8 cellular contexts compared by ENCODE assay signal in genomic region chr1:31764307-31765040, GRCh38. TPM values are rescaled to one million over a fixed set of nuclear protein-coding genes. Genes with fewer than 3 reads are reported as not detected.
DNase-seq lines count a peak whose midpoint lies in the region; ATAC-seq and TF ChIP-seq lines count a peak whose summit lies in the region.

A gene with protein sequence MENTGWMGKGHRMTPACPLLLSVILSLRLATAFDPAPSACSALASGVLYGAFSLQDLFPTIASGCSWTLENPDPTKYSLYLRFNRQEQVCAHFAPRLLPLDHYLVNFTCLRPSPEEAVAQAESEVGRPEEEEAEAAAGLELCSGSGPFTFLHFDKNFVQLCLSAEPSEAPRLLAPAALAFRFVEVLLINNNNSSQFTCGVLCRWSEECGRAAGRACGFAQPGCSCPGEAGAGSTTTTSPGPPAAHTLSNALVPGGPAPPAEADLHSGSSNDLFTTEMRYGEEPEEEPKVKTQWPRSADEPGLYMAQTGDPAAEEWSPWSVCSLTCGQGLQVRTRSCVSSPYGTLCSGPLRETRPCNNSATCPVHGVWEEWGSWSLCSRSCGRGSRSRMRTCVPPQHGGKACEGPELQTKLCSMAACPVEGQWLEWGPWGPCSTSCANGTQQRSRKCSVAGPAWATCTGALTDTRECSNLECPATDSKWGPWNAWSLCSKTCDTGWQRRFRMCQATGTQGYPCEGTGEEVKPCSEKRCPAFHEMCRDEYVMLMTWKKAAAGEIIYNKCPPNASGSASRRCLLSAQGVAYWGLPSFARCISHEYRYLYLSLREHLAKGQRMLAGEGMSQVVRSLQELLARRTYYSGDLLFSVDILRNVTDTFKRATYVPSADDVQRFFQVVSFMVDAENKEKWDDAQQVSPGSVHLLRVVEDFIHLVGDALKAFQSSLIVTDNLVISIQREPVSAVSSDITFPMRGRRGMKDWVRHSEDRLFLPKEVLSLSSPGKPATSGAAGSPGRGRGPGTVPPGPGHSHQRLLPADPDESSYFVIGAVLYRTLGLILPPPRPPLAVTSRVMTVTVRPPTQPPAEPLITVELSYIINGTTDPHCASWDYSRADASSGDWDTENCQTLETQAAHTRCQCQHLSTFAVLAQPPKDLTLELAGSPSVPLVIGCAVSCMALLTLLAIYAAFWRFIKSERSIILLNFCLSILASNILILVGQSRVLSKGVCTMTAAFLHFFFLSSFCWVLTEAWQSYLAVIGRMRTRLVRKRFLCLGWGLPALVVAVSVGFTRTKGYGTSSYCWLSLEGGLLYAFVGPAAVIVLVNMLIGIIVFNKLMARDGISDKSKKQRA (N-terminal part only) (minus strand): TSS chr1:31764340. CDS start chr1:31757221, 7,119 bp downstream.

- no peaks in the 10 kb centered on the region for H3K27me3 ChIP-seq in dorsolateral prefrontal cortex
- H3K27me3 ChIP-seq in muscle layer of duodenum (ENCODE audit: low read depth, low read length): peaks cover 35% of the 10 kb centered on the region

- ATAC-seq in GM21576 (IDR thresholded peaks at IDR 0.05; ENCODE audit: unreplicated experiment) (no peak), HG03039 (IDR thresholded peaks at IDR 0.05; ENCODE audit: unreplicated experiment) (no peak)

- H3K36me3 ChIP-seq in SK-N-MC (ENCODE audit: insufficient read depth, low read length): no peaks in the 10 kb centered on the region
- H3K36me3 ChIP-seq in muscle layer of duodenum (ENCODE audit: control insufficient read depth in 1 of 2, insufficient read depth in 2 of 2, low read length in 2 of 2): no peaks in the 10 kb centered on the region

- peaks cover 8 to 44% of the 10 kb centered on the region in 2 donors for H3K4me1 ChIP-seq in muscle layer of duodenum (ENCODE audit: control insufficient read depth in 1 of 2, insufficient read depth in 2 of 2, low read length in 2 of 2)

- DNase-seq in A172 (ENCODE audit: low spot score): no peak
- no peak for DNase-seq in GM12865 (ENCODE audit: low read depth)
- DNase-seq in SK-N-MC (ENCODE audit: low read depth, low spot score): no peak
- peak in 3 of 10 donors; percentile 36 to 68 (median 48) for DNase-seq in dorsolateral prefrontal cortex
- no peak for DNase-seq in NCI-H1694 treated with DMSO at 0.1 percent for 48 hours (lab: John Stamatoyannopoulos, UW)

- H3K4me3 ChIP-seq in GM12865 (ENCODE audit: low read depth, low read length) (peak within 1 kb of the TSS; percentile 21; the same call in 1 of the 2 replicates), SK-N-MC (peak within 1 kb of the TSS; percentile 81), dorsolateral prefrontal cortex (peak within 1 kb of the TSS; percentile 52 to 95 (median 73)), muscle layer of duodenum (ENCODE audit: low read depth in 1 of 2, low read length in 2 of 2) (peak within 1 kb of the TSS; percentile 44 to 70)

- no peaks in the 10 kb centered on the region for H3K9me3 ChIP-seq in SK-N-MC (ENCODE audit: low read depth, low read length)
- no peaks in the 10 kb centered on the region for H3K9me3 ChIP-seq in muscle layer of duodenum (ENCODE audit: control insufficient read depth in 1 of 2, low read length in 2 of 2)

- H3K9ac ChIP-seq in SK-N-MC (ENCODE audit: insufficient read length): peak within 1 kb of the TSS; percentile 67

- intact Hi-C loops in dorsolateral prefrontal cortex (cut with DNase I): loop anchor here (1.0 to 10.0 kb wide), 8 partner anchors 24 to 298 kb away; partner anchors contain the start of genes KHDRBS1 (in 1 of the 2) and PTP4A2 (in 1 of the 2)

- H3K27ac ChIP-seq in SK-N-MC (no peak within 1 kb of the TSS), dorsolateral prefrontal cortex (peak within 1 kb of the TSS in 57 of 59 donors; percentile 5 to 89 (median 78)), muscle layer of duodenum (ENCODE audit: low read length) (no peak within 1 kb of the TSS)

- TF ChIP-seq CTCF in GM12865 (IDR thresholded peaks at IDR 0.05; ENCODE audit: insufficient read depth, low read depth, low read length, missing control alignments) (no peak), dorsolateral prefrontal cortex (IDR thresholded peaks at IDR 0.05 in 54 of 56, conservative IDR thresholded peaks at IDR 0.05 in 2 of 56; ENCODE audit: low read depth in 1 of 56, partially characterized antibody in 56 of 56) (peak in 16 of 56 donors; percentile 10 to 45 (median 21))

RNA-seq across cellular contexts. Expression of the gene that starts here (rescaled TPM):
- 11.3 and 20.9 TPM in 2 replicates for total RNA-seq in A172 (2014; rRNA removed; shearing (Covaris generic))
- 100 to 1,000 TPM; 101 to 272 (median 186) TPM for total RNA-seq in dorsolateral prefrontal cortex

Comparison
In these comparisons a context has a peak if more than half of its experiments do, and no peak if none do; other contexts are left out.
1. H3K4me3 ChIP-seq: peak in every context shown above with its lines; median percentile 81 in SK-N-MC; 73 in dorsolateral prefrontal cortex; 57 in muscle layer of duodenum; 21 in GM12865.
2. H3K27ac ChIP-seq: peak in dorsolateral prefrontal cortex (57 of 59); none in SK-N-MC (single experiment) and muscle layer of duodenum (single experiment).